Comparison of ENCODE assay signal across 8 cellular contexts in genomic region chr3:158105124-158105709, GRCh38. TPM values are rescaled to one million over a fixed set of nuclear protein-coding genes. Genes with fewer than 3 reads are reported as not detected.
DNase-seq lines count a peak whose midpoint lies in the region; ATAC-seq and TF ChIP-seq lines count a peak whose summit lies in the region.

No MANE protein-coding gene starts in this region.

- H3K4me1 ChIP-seq in KMS-11 (ENCODE audit: low read depth, poor library complexity, severe bottlenecking), result peaks cover 8% of the 10 kb centered on the region
- H3K4me1 ChIP-seq in mesodermal cell (ENCODE audit: control insufficient read depth, insufficient read depth, low read length, poor library complexity, severe bottlenecking), result peaks cover 5% of the 10 kb centered on the region

- no peaks in the 10 kb centered on the region for H3K9me3 Mint-ChIP-seq in MCF 10A (ENCODE audit: unreplicated experiment)

- no peaks in the 10 kb centered on the region for H3K9me3 ChIP-seq in mesodermal cell (ENCODE audit: control insufficient read depth, low read length)

- WGBS in mesodermal cell (ENCODE audit: insufficient coverage in 2 of 2), 2 experiments, result 0 to 8% methylated on average over 5 to 21 of the region's 39 CpGs

- H3K9ac ChIP-seq in KMS-11, result no peak overlapping the region; the same call in 1 of the 2 replicates

- intact Hi-C loops in MCF 10A (cut with micrococcal nuclease), result no loop called here

- DNase-seq in D341Med (ENCODE audit: low spot score) (peak; percentile 48), MCF 10A (ENCODE audit: unreplicated experiment) (peak; percentile 24)
- DNase-seq in activated CD4-positive, alpha-beta T cell treated with anti-CD3 and anti-CD28 coated beads, Interleukin-2, amount 50 U/mL, for 48 hours, result no peak

- peak overlapping the region; percentile 93 for H3K4me3 Mint-ChIP-seq in MCF 10A (ENCODE audit: unreplicated experiment)

- H3K4me3 ChIP-seq in KMS-11 (IDR thresholded peaks at IDR 0.05; ENCODE audit: insufficient read depth, low read depth, low read length) (no peak overlapping the region), mesodermal cell (ENCODE audit: extremely low read depth, insufficient read depth, low read length, poor library complexity, severe bottlenecking) (peak overlapping the region; percentile 34)

- POLR2A ChIA-PET in MCF 10A (lab: Yijun Ruan, JAX), result interaction anchor here (0.6 to 1.1 kb wide), 6 partner anchors 57 to 327 kb away, joined by 3 to 4 read pairs (median 3); no protein-coding TSS in a partner anchor

- peak overlapping the region; percentile 83 for H3K4me2 ChIP-seq in KMS-11

- H3K4me1 Mint-ChIP-seq in MCF 10A (ENCODE audit: insufficient read depth, unreplicated experiment), result peaks cover 19% of the 10 kb centered on the region

- H3K27ac Mint-ChIP-seq in MCF 10A (ENCODE audit: low read depth, unreplicated experiment), result peak overlapping the region; percentile 72

- no TSS peak for BruUV-seq in MCF 10A (replicated peaks; lab: Mats Ljungman, UMichigan)

- H3K27ac ChIP-seq in KMS-11, result no peak overlapping the region
- no peak overlapping the region for H3K27ac ChIP-seq in mesodermal cell (ENCODE audit: low read depth, low read length, severe bottlenecking)

- CTCF ChIA-PET in MCF 10A (lab: Yijun Ruan, JAX), result interaction anchor here (0.5 to 1.2 kb wide), 4 partner anchors 48 to 499 kb away, joined by 3 to 6 read pairs (median 4); no protein-coding TSS in a partner anchor

- H3K36me3 ChIP-seq in KMS-11 (ENCODE audit: insufficient read depth) (no peaks in the 10 kb centered on the region), mesodermal cell (ENCODE audit: control insufficient read depth, insufficient read depth, low read length) (no peaks in the 10 kb centered on the region)

- H3K79me2 ChIP-seq in KMS-11 (ENCODE audit: insufficient read depth, low read depth), result no peaks in the 10 kb centered on the region

- ATAC-seq in GM21423 (IDR thresholded peaks at IDR 0.05; ENCODE audit: unreplicated experiment), result no peak
- no peak for ATAC-seq in GM21717 (IDR thresholded peaks at IDR 0.05; ENCODE audit: unreplicated experiment)
- no peak for ATAC-seq in HG02571 (IDR thresholded peaks at IDR 0.05; ENCODE audit: unreplicated experiment)

- no peaks in the 10 kb centered on the region for H3K27me3 Mint-ChIP-seq in MCF 10A (ENCODE audit: insufficient read depth, unreplicated experiment)

- H4K20me1 ChIP-seq in KMS-11 (ENCODE audit: insufficient read depth), result no peaks in the 10 kb centered on the region

- peaks cover 9% of the 10 kb centered on the region for H3K36me3 Mint-ChIP-seq in MCF 10A (ENCODE audit: insufficient read depth, unreplicated experiment)

- no peak for TF ChIP-seq CTCF in KMS-11 (conservative IDR thresholded peaks at IDR 0.05; ENCODE audit: low read depth, low read length)
- TF ChIP-seq CTCF in MCF 10A (IDR thresholded peaks at IDR 0.05; ENCODE audit: unreplicated experiment), result no peak

- no peaks in the 10 kb centered on the region; the same call in 1 of the 2 replicates for H3K27me3 ChIP-seq in KMS-11 (ENCODE audit: insufficient read depth, low read depth)

- peak overlapping the region; percentile 96 for H2AFZ ChIP-seq in KMS-11 (ENCODE audit: low read depth)

RNA-seq across cellular contexts. Expression of gene SHOX2, which starts 1.0 kb away (rescaled TPM):
- 2.6 and 3.1 TPM in 2 replicates for total RNA-seq in MCF 10A (2022)
- polyA plus RNA-seq in mesodermal cell (2013, experiment 1 of 2), result 0.29 TPM
- 0.30 TPM for polyA plus RNA-seq in mesodermal cell (2013, experiment 2 of 2)

RNA-seq across cellular contexts. Expression of gene RSRC1, which starts 4.7 kb away (rescaled TPM):
- 32.3 and 35.8 TPM in 2 replicates for total RNA-seq in MCF 10A (2022)
- 34.4 TPM for polyA plus RNA-seq in mesodermal cell (2013, experiment 1 of 2)
- polyA plus RNA-seq in mesodermal cell (2013, experiment 2 of 2), result 33.9 TPM

Comparison
In these comparisons a context has a peak if more than half of its experiments do, and no peak if none do; other contexts are left out.
1. DNase-seq: peak in D341Med (single experiment) and MCF 10A (single experiment); none in activated CD4-positive, alpha-beta T cell treated with anti-CD3 and anti-CD28 coated beads, Interleukin-2, amount 50 U/mL, for 48 hours (0 of 2).